In genomic region chr2:198490748-198491147, GRCh38 we compare ENCODE assay signal across 31 cellular contexts.
"Had no signal": no experiment of that assay in that cellular context is flagged by ENCODE, and none has a peak within 500 bp of the region (broad histone marks: within the 10 kb centered on the region; RNA-seq: fewer than 3 reads in every experiment).

No MANE protein-coding gene starts in this region.

- H3K4me1 ChIP-seq: ascending aorta, gastrocnemius medialis, left ventricle myocardium inferior, pancreas, prostate gland, sigmoid colon, uterus had no signal

- H3K36me3 Mint-ChIP-seq: activated naive CD8-positive, alpha-beta T cell; naive thymus-derived CD4-positive, alpha-beta T cell; stimulated activated effector memory CD8-positive, alpha-beta T cell treated with anti-CD3 and anti-CD28 coated beads, Interleukin-12 subunit alpha, Interleukin-12 subunit beta, amount 100 ng/mL, for 72 hours; type B pancreatic cell had no signal

- H3K4me1 Mint-ChIP-seq: endodermal cell; naive thymus-derived CD4-positive, alpha-beta T cell; neural crest cell; stimulated activated effector memory CD8-positive, alpha-beta T cell treated with anti-CD3 and anti-CD28 coated beads, Interleukin-12 subunit alpha, Interleukin-12 subunit beta, amount 100 ng/mL, for 72 hours had no signal

- ATAC-seq: gastrocnemius medialis; naive thymus-derived CD4-positive, alpha-beta T cell; pancreas; stimulated activated effector memory CD8-positive, alpha-beta T cell treated with anti-CD3 and anti-CD28 coated beads, Interleukin-12 subunit alpha, Interleukin-12 subunit beta, amount 100 ng/mL, for 72 hours had no signal

- H3K27ac ChIP-seq: ascending aorta, brain microvascular endothelial cell, gastrocnemius medialis, left ventricle myocardium inferior, pancreas, prostate gland, sigmoid colon, thoracic aorta, uterus, VCaP had no signal

- H3K9me3 Mint-ChIP-seq: endodermal cell; neural crest cell; stimulated activated effector memory CD8-positive, alpha-beta T cell treated with anti-CD3 and anti-CD28 coated beads, Interleukin-12 subunit alpha, Interleukin-12 subunit beta, amount 100 ng/mL, for 72 hours; stimulated activated naive CD8-positive, alpha-beta T cell treated with anti-CD3 and anti-CD28 coated beads, Interleukin-15, Interleukin-2, amounts not matched to agents 100 ng/mL and 50 ng/mL, for 24 hours; T-helper 1 cell treated with Interleukin-12 subunit alpha and Interleukin-12 subunit beta and Interleukin-4 antibody, amounts not matched to agents 30 μg/mL and 1 μg/mL, for 36 hours; type B pancreatic cell had no signal

- H3K27me3 Mint-ChIP-seq: activated naive CD8-positive, alpha-beta T cell; stimulated activated naive CD8-positive, alpha-beta T cell treated with anti-CD3 and anti-CD28 coated beads, Interleukin-15, Interleukin-2, amounts not matched to agents 100 ng/mL and 50 ng/mL, for 24 hours; type B pancreatic cell had no signal

- H3K4me3 Mint-ChIP-seq: activated naive CD8-positive, alpha-beta T cell; endodermal cell; naive thymus-derived CD4-positive, alpha-beta T cell; neural crest cell; stimulated activated effector memory CD8-positive, alpha-beta T cell treated with anti-CD3 and anti-CD28 coated beads, Interleukin-12 subunit alpha, Interleukin-12 subunit beta, amount 100 ng/mL, for 72 hours; stimulated activated naive CD8-positive, alpha-beta T cell treated with anti-CD3 and anti-CD28 coated beads, Interleukin-15, Interleukin-2, amounts not matched to agents 100 ng/mL and 50 ng/mL, for 24 hours; T-helper 1 cell treated with Interleukin-12 subunit alpha and Interleukin-12 subunit beta and Interleukin-4 antibody, amounts not matched to agents 30 μg/mL and 1 μg/mL, for 36 hours; type B pancreatic cell had no signal

- H3K27me3 ChIP-seq: ascending aorta, brain microvascular endothelial cell, gastrocnemius medialis, pancreas, sigmoid colon, uterus had no signal

- H3K9me3 ChIP-seq: ascending aorta, gastrocnemius medialis, pancreas, prostate gland, sigmoid colon, thoracic aorta, uterus had no signal

- H3K4me3 ChIP-seq: ascending aorta, gastrocnemius medialis, left ventricle myocardium inferior, lung, pancreas, prostate gland, sigmoid colon, thoracic aorta, uterus had no signal

- DNase-seq: activated CD4-positive, alpha-beta T cell treated with anti-CD3 and anti-CD28 coated beads for 4 hours; activated CD4-positive, alpha-beta T cell treated with anti-CD3 and anti-CD28 coated beads, Interleukin-2, amount 50 U/mL, for 4 hours; activated effector memory CD4-positive, alpha-beta T cell treated with Interleukin-2 at 50 U/mL for 16 hours; activated naive CD4-positive, alpha-beta T cell treated with Interleukin-2 at 50 U/mL for 16 hours; activated T-cell treated with anti-CD3 and anti-CD28 coated beads for 4 hours; brain microvascular endothelial cell; caudate nucleus; endodermal cell; gastrocnemius medialis; head of caudate nucleus; hippocampal formation; left ventricle myocardium inferior; naive thymus-derived CD4-positive, alpha-beta T cell; nucleus accumbens; pancreas; sigmoid colon; small intestine; stimulated activated CD4-positive, alpha-beta T cell treated with anti-CD3 and anti-CD28 coated beads, Interleukin-4, amount 100 ng/mL, for 24 hours; T-helper 9 cell; uterus had no signal

- H3K27ac Mint-ChIP-seq: activated naive CD8-positive, alpha-beta T cell; endodermal cell; naive thymus-derived CD4-positive, alpha-beta T cell; stimulated activated effector memory CD8-positive, alpha-beta T cell treated with anti-CD3 and anti-CD28 coated beads, Interleukin-12 subunit alpha, Interleukin-12 subunit beta, amount 100 ng/mL, for 72 hours; stimulated activated naive CD8-positive, alpha-beta T cell treated with anti-CD3 and anti-CD28 coated beads, Interleukin-15, Interleukin-2, amounts not matched to agents 100 ng/mL and 50 ng/mL, for 24 hours; T-helper 1 cell treated with Interleukin-12 subunit alpha and Interleukin-12 subunit beta and Interleukin-4 antibody, amounts not matched to agents 30 μg/mL and 1 μg/mL, for 36 hours; type B pancreatic cell had no signal

- H3K36me3 ChIP-seq: ascending aorta, brain microvascular endothelial cell, gastrocnemius medialis, left ventricle myocardium inferior, pancreas, prostate gland, sigmoid colon, thoracic aorta, uterus had no signal
